Comparison of ENCODE assay signal across 14 cellular contexts in genomic region chr3:124811441-124811840, GRCh38.
DNase-seq lines count a peak whose midpoint lies in the region; ATAC-seq and TF ChIP-seq lines count a peak whose summit lies in the region.
"Had no signal": no experiment of that assay in that cellular context is flagged by ENCODE, and none has a peak within 500 bp of the region (broad histone marks: within the 10 kb centered on the region; RNA-seq: fewer than 3 reads in every experiment).

No MANE protein-coding gene starts in this region.

- no peaks in the 10 kb centered on the region for H3K79me2 ChIP-seq in mammary epithelial cell (ENCODE audit: insufficient read depth, low read length)

- H3K4me1 Mint-ChIP-seq in MCF 10A (ENCODE audit: insufficient read depth, unreplicated experiment): peaks cover 44% of the 10 kb centered on the region
- no peaks in the 10 kb centered on the region for H3K4me1 Mint-ChIP-seq in T-cell

- CTCF ChIA-PET in MCF 10A (lab: Yijun Ruan, JAX) (interaction anchor here (0.7 to 1.5 kb wide), 6 partner anchors 20 to 252 kb away, joined by 3 to 5 read pairs (median 4); no protein-coding TSS in a partner anchor), mammary epithelial cell (lab: Charles Lee; ENCODE audit: low non-redundant PET) (no interaction called here), T-cell (lab: Charles Lee) (no interaction called here)

- TF ChIP-seq CTCF in MCF 10A (IDR thresholded peaks at IDR 0.05; ENCODE audit: unreplicated experiment): no peak
- TF ChIP-seq CTCF in mammary epithelial cell (conservative IDR thresholded peaks at IDR 0.05 in 1 of 2, IDR thresholded peaks at IDR 0.05 in 1 of 2; ENCODE audit: extremely low read depth in 1 of 2, insufficient read depth in 1 of 2, low read depth in 1 of 2, low read length in 2 of 2): no peak

- no peak overlapping the region for H2AFZ ChIP-seq in mammary epithelial cell (ENCODE audit: low read depth, low read length)

- no peak overlapping the region for H3K4me3 ChIP-seq in mammary epithelial cell (replicated peaks in 1 of 3; ENCODE audit: insufficient read depth in 1 of 3, low read depth in 2 of 3, low read length in 3 of 3)

- H3K4me3 Mint-ChIP-seq in MCF 10A (ENCODE audit: unreplicated experiment): no peak overlapping the region
- no peak overlapping the region for H3K4me3 Mint-ChIP-seq in T-cell
- H3K4me3 Mint-ChIP-seq: T-helper 17 cell had no signal

- BruUV-seq in MCF 10A (replicated peaks; lab: Mats Ljungman, UMichigan) (no TSS peak), mammary epithelial cell (replicated peaks; lab: Mats Ljungman, UMichigan) (no TSS peak)

- H3K36me3 ChIP-seq in mammary epithelial cell (ENCODE audit: insufficient read depth, low read length): peaks cover 11% of the 10 kb centered on the region

- no peak overlapping the region for H3K27ac ChIP-seq in mammary epithelial cell (ENCODE audit: insufficient read depth, low read depth, low read length)

- H3K9me3 Mint-ChIP-seq in MCF 10A (ENCODE audit: unreplicated experiment) (no peaks in the 10 kb centered on the region), T-cell (no peaks in the 10 kb centered on the region)

- H3K4me2 ChIP-seq in mammary epithelial cell (ENCODE audit: insufficient read depth, low read depth, low read length): no peak overlapping the region

- H3K36me3 Mint-ChIP-seq in MCF 10A (ENCODE audit: insufficient read depth, unreplicated experiment) (peaks cover 28% of the 10 kb centered on the region), T-cell (no peaks in the 10 kb centered on the region)

- POLR2A ChIA-PET in MCF 10A (lab: Yijun Ruan, JAX) (interaction anchor here (1.0 kb wide), 1 partner anchor 24 kb away, joined by 3 read pairs; no protein-coding TSS in a partner anchor), T-cell (lab: Charles Lee) (no interaction called here)

- no peak overlapping the region for H3K27ac Mint-ChIP-seq in MCF 10A (ENCODE audit: low read depth, unreplicated experiment)
- no peak overlapping the region for H3K27ac Mint-ChIP-seq in T-cell
- H3K27ac Mint-ChIP-seq: T-helper 17 cell had no signal

- no peaks in the 10 kb centered on the region for H3K9me3 ChIP-seq in mammary epithelial cell (replicated peaks; ENCODE audit: insufficient read depth, low read length)

- no peak for ATAC-seq in T-cell (replicated peaks in 1 of 4)
- no peak for ATAC-seq in HG02970 (IDR thresholded peaks at IDR 0.05; ENCODE audit: low FRiP score, unreplicated experiment)
- ATAC-seq in HG03045 (IDR thresholded peaks at IDR 0.05; ENCODE audit: unreplicated experiment): no peak
- ATAC-seq: T-helper 17 cell had no signal

- WGBS in mammary epithelial cell (ENCODE audit: low coverage, missing lambda C conversion rate): 95% methylated on average over 5 of the region's 5 CpGs

- peaks cover 18% of the 10 kb centered on the region for H3K4me1 ChIP-seq in mammary epithelial cell (ENCODE audit: insufficient read depth, low read length)

- H3K27me3 ChIP-seq in mammary epithelial cell (ENCODE audit: insufficient read depth, low read length): no peaks in the 10 kb centered on the region

- intact Hi-C loops in MCF 10A (cut with micrococcal nuclease) (no loop called here), mammary epithelial cell (cut with micrococcal nuclease) (no loop called here)

- no peak overlapping the region for H3K9ac ChIP-seq in mammary epithelial cell (ENCODE audit: insufficient read depth, low read length)

- DNase-seq in MCF 10A (ENCODE audit: unreplicated experiment) (peak; percentile 33), mammary epithelial cell (no peak), fibroblast of gingiva (ENCODE audit: low read depth) (peak; percentile 78), myocyte (ENCODE audit: low read depth) (peak; percentile 53), T-cell (no peak), inferior parietal cortex (ENCODE audit: extremely low spot score) (no peak)
- DNase-seq: 8988T; activated naive CD4-positive, alpha-beta T cell treated with anti-CD3 and anti-CD28 coated beads, Interleukin-2, amount 50 U/mL, for 16 hours; DMS79 treated with DMSO at 0.1 percent for 48 hours; effector CD8-positive, alpha-beta T cell; stimulated activated CD4-positive, alpha-beta T cell treated with anti-CD3 and anti-CD28 coated beads, Interleukin-12 subunit alpha, Interleukin-12 subunit beta, amount 100 ng/mL, for 4 hours; T-helper 17 cell had no signal

- no peaks in the 10 kb centered on the region for H4K20me1 ChIP-seq in mammary epithelial cell (ENCODE audit: insufficient read depth, low read length)

- dilution Hi-C loops in mammary epithelial cell (cut with HindIII; ENCODE audit: low sequenced_read_pairs): no loop called here

- in situ Hi-C loops in mammary epithelial cell (cut with MboI; ENCODE audit: low sequenced_read_pairs in 2 of 2): no loop called here

- no peaks in the 10 kb centered on the region for H3K27me3 Mint-ChIP-seq in MCF 10A (ENCODE audit: insufficient read depth, unreplicated experiment)
- peaks cover 0 to 5% of the 10 kb centered on the region in 2 donors for H3K27me3 Mint-ChIP-seq in T-cell

Comparison
In these comparisons a context has a peak if more than half of its experiments do, and no peak if none do; other contexts are left out.
1. DNase-seq: peak in MCF 10A (single experiment), fibroblast of gingiva (single experiment) and myocyte (single experiment); none in mammary epithelial cell (single experiment), T-cell (0 of 34) and inferior parietal cortex (single experiment).